ENCODE assay signal across 8 cellular contexts in genomic region chr17:39404542-39405378, GRCh38. TPM values are rescaled to one million over a fixed set of nuclear protein-coding genes. Genes with fewer than 3 reads are reported as not detected.
DNase-seq lines count a peak whose midpoint lies in the region; FAIRE-seq and TF ChIP-seq lines count a peak whose summit lies in the region.

No MANE protein-coding gene starts in this region.

- H3K9me3 ChIP-seq in testis (no peaks in the 10 kb centered on the region), ovary (no peaks in the 10 kb centered on the region)

- H3K4me3 ChIP-seq in fibroblast of mammary gland (ENCODE audit: control insufficient read depth, low read depth, low read length) (no peak overlapping the region), testis (no peak overlapping the region), ovary (no peak overlapping the region)

- no peak for FAIRE-seq in GM12892 (lab: Jason Lieb, UNC)

- intact Hi-C loops in testis (cut with DNase I; ENCODE audit: low total_unique reads) (no loop called here), ovary (cut with DNase I) (no loop called here)

- H3K27ac ChIP-seq in testis: no peak overlapping the region
- no peak overlapping the region for H3K27ac ChIP-seq in ovary

- H3K27me3 ChIP-seq in testis (no peaks in the 10 kb centered on the region), ovary (no peaks in the 10 kb centered on the region)

- no peak for TF ChIP-seq CTCF in fibroblast of mammary gland (conservative IDR thresholded peaks at IDR 0.05; ENCODE audit: control insufficient read depth, insufficient read depth, low read depth, low read length)
- no peak for TF ChIP-seq CTCF in testis (IDR thresholded peaks at IDR 0.05)
- no peak for TF ChIP-seq CTCF in ovary (IDR thresholded peaks at IDR 0.05)

- no peak for TF ChIP-seq EP300 in ovary (IDR thresholded peaks at IDR 0.05)

- H3K4me1 ChIP-seq in testis: peaks cover 3% of the 10 kb centered on the region
- peaks cover 1% of the 10 kb centered on the region for H3K4me1 ChIP-seq in ovary (ENCODE audit: insufficient read depth)

- no peak for TF ChIP-seq POLR2A in testis (IDR thresholded peaks at IDR 0.05)
- no peak for TF ChIP-seq POLR2A in GM12892 (IDR thresholded peaks at IDR 0.05; ENCODE audit: low read depth, low read length)
- no peak for TF ChIP-seq POLR2A in ovary (IDR thresholded peaks at IDR 0.05)

- DNase-seq in stimulated activated CD4-positive, alpha-beta T cell treated with anti-CD3 and anti-CD28 coated beads, Interleukin-15, amount 100 ng/mL, for 24 hours: peak; percentile 35
- DNase-seq in stimulated activated CD4-positive, alpha-beta T cell treated with anti-CD3 and anti-CD28 coated beads, Interleukin-12 subunit alpha, Interleukin-12 subunit beta, amount 100 ng/mL, for 4 hours: no peak
- DNase-seq in T1000 (lab: John Stamatoyannopoulos, UW): peak; percentile 15
- peak; percentile 93 for DNase-seq in fibroblast of mammary gland (ENCODE audit: low read depth)
- peak; percentile 10 for DNase-seq in testis
- no peak for DNase-seq in GM12892 (ENCODE audit: insufficient read length)
- DNase-seq in NCI-H1105 (lab: John Stamatoyannopoulos, UW): no peak
- no peak for DNase-seq in ovary

- H3K36me3 ChIP-seq in testis (ENCODE audit: low read depth, missing control alignments) (no peaks in the 10 kb centered on the region), ovary (no peaks in the 10 kb centered on the region)

- WGBS in testis, 2 donors: 86 to 90% methylated on average over 6 of the region's 6 CpGs
- WGBS in ovary, 3 donors: 69 to 85% (median 74%) methylated on average over 6 of the region's 6 CpGs

RNA-seq across cellular contexts. Expression of gene FBXL20, which starts 3.3 kb away (rescaled TPM):
- total RNA-seq in testis (10 to 100 TPM; 62.5 to 67.5 TPM), ovary (10 to 100 TPM; 12.7 to 25.2 (median 18.5) TPM)
- polyA plus RNA-seq in testis (ENCODE audit: insufficient read depth, low read depth, low replicate concordance) (29.7 TPM), ovary (10 to 100 TPM in 1 of 2 donors, 1 to 10 TPM in 1; 4.7 to 16.6 TPM)
- polyA plus RNA-seq in GM12892 (2012; ENCODE audit: missing spikeins): 6.7 TPM

RNA-seq across cellular contexts. Expression of gene MED1, which starts 46.3 kb away (rescaled TPM):
- 10 to 100 TPM; 31.1 to 32.3 TPM for total RNA-seq in testis
- polyA plus RNA-seq in testis (ENCODE audit: insufficient read depth, low read depth, low replicate concordance): 32.8 TPM
- polyA plus RNA-seq in GM12892 (2012; ENCODE audit: missing spikeins): 22.3 TPM
- 10 to 100 TPM; 15.6 to 43.7 (median 34.1) TPM for total RNA-seq in ovary
- 10 to 100 TPM; 11.0 to 32.0 TPM for polyA plus RNA-seq in ovary

RNA-seq across cellular contexts. Expression of gene CDK12, which starts 56.5 kb away (rescaled TPM):
- 100 to 1,000 TPM; 103 to 113 TPM for total RNA-seq in testis
- 60.3 TPM for polyA plus RNA-seq in testis (ENCODE audit: insufficient read depth, low read depth, low replicate concordance)
- polyA plus RNA-seq in GM12892 (2012; ENCODE audit: missing spikeins): 24.3 TPM
- 10 to 100 TPM; 29.1 to 65.9 (median 50.3) TPM for total RNA-seq in ovary
- 10 to 100 TPM; 17.8 to 31.8 TPM for polyA plus RNA-seq in ovary

Comparison
In these comparisons a context has a peak if more than half of its experiments do, and no peak if none do; other contexts are left out.
1. DNase-seq: peak in stimulated activated CD4-positive, alpha-beta T cell treated with anti-CD3 and anti-CD28 coated beads, Interleukin-15, amount 100 ng/mL, for 24 hours (single experiment), T1000 (single experiment), fibroblast of mammary gland (single experiment) and testis (single experiment); none in stimulated activated CD4-positive, alpha-beta T cell treated with anti-CD3 and anti-CD28 coated beads, Interleukin-12 subunit alpha, Interleukin-12 subunit beta, amount 100 ng/mL, for 4 hours (single experiment), GM12892 (single experiment), NCI-H1105 (single experiment) and ovary (0 of 5).